In the genomic region with DNA sequence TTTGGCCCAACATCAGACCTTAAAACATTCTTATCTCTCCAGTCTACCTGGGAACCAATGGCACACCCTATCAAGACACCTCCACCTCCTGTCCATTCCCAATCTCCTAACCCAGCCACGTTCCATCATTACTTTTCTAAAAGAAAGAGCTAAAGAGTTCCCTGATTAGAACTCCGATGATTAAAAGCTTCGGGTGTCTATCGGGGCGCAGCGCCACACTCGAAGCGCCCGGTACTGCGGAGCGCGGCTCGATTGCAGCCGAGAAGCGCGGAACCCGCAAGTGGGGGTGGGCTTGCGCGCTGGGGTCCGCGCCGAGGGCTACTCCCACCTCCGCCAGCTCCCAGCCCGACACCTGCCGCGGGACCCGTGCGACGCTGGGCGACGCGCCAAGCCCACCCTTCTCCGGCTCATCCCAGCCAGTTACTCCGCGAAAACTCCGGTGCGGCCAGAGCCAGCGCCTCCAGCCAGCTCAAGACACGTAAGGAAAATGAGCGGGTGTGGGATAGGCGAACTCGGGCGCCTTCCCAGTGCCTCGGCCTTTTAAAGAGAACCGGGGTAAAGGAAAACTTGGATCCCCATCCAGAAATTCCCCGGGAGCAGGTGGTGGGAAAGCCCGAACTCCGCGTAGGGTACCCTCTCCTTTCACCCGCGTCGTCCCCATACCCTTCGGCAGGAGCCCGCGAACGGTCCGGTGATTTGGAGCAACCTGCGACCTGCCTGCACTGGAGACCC, we compare ENCODE assay signal across 8 cellular contexts. TPM values are rescaled to one million over a fixed set of nuclear protein-coding genes. Genes with fewer than 3 reads are reported as not detected.
A peak's percentile ranks its signal among the peaks of the same experiment; 100 is the strongest.
DNase-seq lines count a peak whose midpoint lies in the region; ATAC-seq and TF ChIP-seq lines count a peak whose summit lies in the region.

No MANE protein-coding gene starts in this region.

- peak; percentile 8 for DNase-seq in SK-MEL-5 (ENCODE audit: low read depth, low spot score)
- peak; percentile 10 to 37 for DNase-seq in foreskin fibroblast
- peak; percentile 16 for DNase-seq in occipital lobe (lab: John Stamatoyannopoulos, UW)
- no peak for DNase-seq in activated gamma-delta T cell (lab: John Stamatoyannopoulos, UW)

- no peak for TF ChIP-seq CTCF in foreskin fibroblast (IDR thresholded peaks at IDR 0.05; ENCODE audit: low read depth, low read length)

- peak; percentile 12 for ATAC-seq in GM19463 (IDR thresholded peaks at IDR 0.05; ENCODE audit: unreplicated experiment)
- ATAC-seq in HG03045 (IDR thresholded peaks at IDR 0.05; ENCODE audit: unreplicated experiment), result no peak
- no peak for ATAC-seq in GM18502 (IDR thresholded peaks at IDR 0.05; ENCODE audit: poor library complexity, unreplicated experiment)
- ATAC-seq in GM21390 (IDR thresholded peaks at IDR 0.05; ENCODE audit: unreplicated experiment), result no peak

- in situ Hi-C loops in SK-MEL-5 (cut with HindIII; ENCODE audit: low pct_unique_long_range_greater_than_20kb, low sequenced_read_pairs), result no loop called here

- peak overlapping the region; percentile 50 to 53 for H3K4me3 ChIP-seq in foreskin fibroblast (ENCODE audit: low read depth in 1 of 2, low read length in 2 of 2)

RNA-seq across cellular contexts. Expression of a gene that starts 0.6 kb away (rescaled TPM):
- not detected in 2 replicates for total RNA-seq in SK-MEL-5 (2014; rRNA removed; shearing (Covaris generic))
- polyA plus RNA-seq in SK-MEL-5 (2015; cell fraction: cytosol; rRNA removed), result not detected in 2 replicates
- polyA plus RNA-seq in SK-MEL-5 (2015; cell fraction: nucleus; rRNA removed), result 0.26 and 0.58 TPM in 2 replicates
- total RNA-seq in occipital lobe, result 163 TPM

RNA-seq across cellular contexts. Expression of a gene that starts 11.9 kb away (rescaled TPM):
- total RNA-seq in SK-MEL-5 (2014; rRNA removed; shearing (Covaris generic)), result not detected in 2 replicates
- not detected in 2 replicates for polyA plus RNA-seq in SK-MEL-5 (2015; cell fraction: cytosol; rRNA removed)
- polyA plus RNA-seq in SK-MEL-5 (2015; cell fraction: nucleus; rRNA removed), result not detected in 2 replicates
- total RNA-seq in occipital lobe, result 30.1 TPM

Comparison
In these comparisons a context has a peak if more than half of its experiments do, and no peak if none do; other contexts are left out.
1. RNA of a gene that starts 0.6 kb away (total RNA-seq): 163 TPM in occipital lobe (single experiment); not detected in SK-MEL-5; every median in the first group is over 100 times any median in the second.
2. RNA of a gene that starts 11.9 kb away (total RNA-seq): 30.1 TPM in occipital lobe (single experiment); not detected in SK-MEL-5; every median in the first group is over 10 times any median in the second.